Comparison of ENCODE assay signal across 1 cellular context in genomic region chr6:30280988-30281387, GRCh38.
TF ChIP-seq lines count a peak whose summit lies in the region.

No MANE protein-coding gene starts in this region.

TF ChIP-seq in K562, 482 proteins besides CTCF, POLR2A, EP300 and RAD21:
- TF ChIP-seq CBX3 (IDR thresholded peaks at IDR 0.05; ENCODE audit: borderline replicate concordance in 1 of 2, low read length in 2 of 2) (0 out of 3 replicates have a peak, but pooled peaks of 1 of the 2 experiments have one; percentile 31), TRIM28 (IDR thresholded peaks at IDR 0.05) (0 out of 2 replicates have a peak, but pooled peaks have one; percentile 30), ZNF324 (CRISPR knock-in tag; IDR thresholded peaks at IDR 0.05) (peak; percentile 97), XRCC3 (IDR thresholded peaks at IDR 0.05) (0 out of 2 replicates have a peak, but pooled peaks have one; percentile 12)
- TF ChIP-seq, protein P1, sequence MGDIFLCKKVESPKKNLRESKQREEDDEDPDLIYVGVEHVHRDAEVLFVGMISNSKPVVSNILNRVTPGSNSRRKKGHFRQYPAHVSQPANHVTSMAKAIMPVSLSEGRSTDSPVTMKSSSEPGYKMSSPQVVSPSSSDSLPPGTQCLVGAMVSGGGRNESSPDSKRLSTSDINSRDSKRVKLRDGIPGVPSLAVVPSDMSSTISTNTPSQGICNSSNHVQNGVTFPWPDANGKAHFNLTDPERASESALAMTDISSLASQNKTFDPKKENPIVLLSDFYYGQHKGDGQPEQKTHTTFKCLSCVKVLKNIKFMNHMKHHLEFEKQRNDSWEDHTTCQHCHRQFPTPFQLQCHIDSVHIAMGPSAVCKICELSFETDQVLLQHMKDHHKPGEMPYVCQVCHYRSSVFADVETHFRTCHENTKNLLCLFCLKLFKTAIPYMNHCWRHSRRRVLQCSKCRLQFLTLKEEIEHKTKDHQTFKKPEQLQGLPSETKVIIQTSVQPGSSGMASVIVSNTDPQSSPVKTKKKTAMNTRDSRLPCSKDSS (IDR thresholded peaks at IDR 0.05; ENCODE audit: low read depth, partially characterized antibody), result peak; percentile 46
TF ChIP-seq in K562: peak in this region for 5; not testable (repeated sequence) for 477.
